Comparison of ENCODE assay signal across 21 cellular contexts in genomic region chr17:82967268-82968032, GRCh38.
DNase-seq lines count a peak whose midpoint lies in the region; ATAC-seq, FAIRE-seq and TF ChIP-seq lines count a peak whose summit lies in the region.
"Had no signal": no experiment of that assay in that cellular context is flagged by ENCODE, and none has a peak within 500 bp of the region (broad histone marks: within the 10 kb centered on the region; RNA-seq: fewer than 3 reads in every experiment).

No MANE protein-coding gene starts in this region.

- DNase-seq in activated T-cell treated with anti-CD3 and anti-CD28 coated beads, Interleukin-2, amount 50 U/mL, for 1 hour = peak; percentile 10
- DNase-seq in activated T-cell treated with anti-CD3 and anti-CD28 coated beads, Interleukin-2, amount 50 U/mL, for 72 hours = no peak
- DNase-seq in GM12878 (ENCODE audit: low read depth, low spot score) (no peak), kidney (peak; percentile 41), NCI-H446 (lab: John Stamatoyannopoulos, UW) (no peak), NCI-H526 (lab: John Stamatoyannopoulos, UW) (no peak), SHP77 (lab: John Stamatoyannopoulos, UW) (no peak), DMS 273 (lab: John Stamatoyannopoulos, UW; ENCODE audit: unreplicated experiment) (no peak)
- DNase-seq: DMS 273 treated with DMSO at 0.1 percent for 48 hours, GF-D8, HFFc6, KG1, NCI-H1436 treated with DMSO at 0.1 percent for 48 hours, NCI-H2029 treated with DMSO at 0.1 percent for 48 hours, NCI-H510A, NCI-H82, Right ventricle myocardium superior had no signal

- H3K9me3 Mint-ChIP-seq in activated T-cell treated with anti-CD3 and anti-CD28 coated beads, Interleukin-2, amount 50 U/mL, for 72 hours = no peaks in the 10 kb centered on the region
- H3K9me3 Mint-ChIP-seq: HFFc6 had no signal

- CTCF ChIA-PET in GM12878 (lab: Yijun Ruan, JAX) = no interaction called here

- no peaks in the 10 kb centered on the region for H3K36me3 ChIP-seq in GM12878 (ENCODE audit: control insufficient read depth in 2 of 2, insufficient read depth in 2 of 2, low read length in 1 of 2)
- no peaks in the 10 kb centered on the region for H3K36me3 ChIP-seq in kidney (ENCODE audit: control insufficient read depth in 1 of 2, insufficient read depth in 2 of 2, low read length in 2 of 2)
- H3K36me3 ChIP-seq: Peyer's patch had no signal

- H3K27me3 Mint-ChIP-seq in activated T-cell treated with anti-CD3 and anti-CD28 coated beads, Interleukin-2, amount 50 U/mL, for 72 hours (ENCODE audit: low read depth) = no peaks in the 10 kb centered on the region

- BruUV-seq in GM12878 (replicated peaks; lab: Mats Ljungman, UMichigan) = no TSS peak

- intact Hi-C loops in GM12878 (cut with micrococcal nuclease; ENCODE audit: unreplicated experiment) = no loop called here
- intact Hi-C loops in kidney (cut with DNase I) = no loop called here

- TF ChIP-seq POLR2A in GM12878 (IDR thresholded peaks at IDR 0.05; ENCODE audit: low read depth, low read length) = no peak

- ATAC-seq in activated T-cell treated with anti-CD3 and anti-CD28 coated beads, Interleukin-2, amount 50 U/mL, for 72 hours (replicated peaks in 1 of 2) = no peak
- ATAC-seq in GM12878 = no peak
- ATAC-seq: HepG2 had no signal

- RAD21 ChIA-PET in GM12878 (lab: Charles Lee; ENCODE audit: unreplicated experiment) = no interaction called here

- H3K9ac ChIP-seq in GM12878 (ENCODE audit: control insufficient read depth, insufficient read depth, low read length) = no peak overlapping the region
- no peak overlapping the region for H3K9ac ChIP-seq in kidney (ENCODE audit: low read length in 2 of 2)

- H3K4me3 ChIP-seq in GM12878 (no peak overlapping the region), kidney (ENCODE audit: low read length in 2 of 2) (no peak overlapping the region)
- H3K4me3 ChIP-seq: Peyer's patch had no signal

- no peak overlapping the region for H3K4me3 Mint-ChIP-seq in activated T-cell treated with anti-CD3 and anti-CD28 coated beads, Interleukin-2, amount 50 U/mL, for 72 hours
- H3K4me3 Mint-ChIP-seq: HFFc6 had no signal

- H3K27ac ChIP-seq in GM12878 (ENCODE audit: control insufficient read depth, insufficient read depth) = no peak overlapping the region
- H3K27ac ChIP-seq in kidney (ENCODE audit: low read depth in 2 of 2, low read length in 2 of 2) = no peak overlapping the region
- H3K27ac ChIP-seq: 22Rv1, C4-2B, Peyer's patch had no signal

- H3K4me2 ChIP-seq in GM12878 (ENCODE audit: control insufficient read depth, insufficient read depth) = peak overlapping the region; percentile 22

- no peaks in the 10 kb centered on the region for H3K36me3 Mint-ChIP-seq in activated T-cell treated with anti-CD3 and anti-CD28 coated beads, Interleukin-2, amount 50 U/mL, for 72 hours (ENCODE audit: insufficient read depth in 2 of 2)

- WGBS in GM12878 (ENCODE audit: insufficient coverage, insufficient replicate concordance, low lambda C conversion rate, missing lambda C conversion rate) = 41% methylated on average over 18 of the region's 18 CpGs

- no peaks in the 10 kb centered on the region for H3K9me3 ChIP-seq in GM12878 (replicated peaks; ENCODE audit: control insufficient read depth, insufficient read depth, low read length)
- no peaks in the 10 kb centered on the region for H3K9me3 ChIP-seq in kidney (ENCODE audit: control insufficient read depth in 1 of 2, low read length in 2 of 2)
- H3K9me3 ChIP-seq: Peyer's patch had no signal

- H3K79me2 ChIP-seq in GM12878 (ENCODE audit: control insufficient read depth, insufficient read depth, low read length) = no peaks in the 10 kb centered on the region

- TF ChIP-seq CTCF in GM12878 (IDR thresholded peaks at IDR 0.05 in 2 of 3, conservative IDR thresholded peaks at IDR 0.05 in 1 of 3; ENCODE audit: control insufficient read depth in 2 of 3, extremely low read depth in 1 of 3, insufficient read depth in 1 of 3, low read depth in 3 of 3, low read length in 3 of 3) (no peak), kidney (IDR thresholded peaks at IDR 0.05; ENCODE audit: borderline replicate concordance, extremely low read depth, insufficient read depth) (no peak)

- SMC1A ChIA-PET in GM12878 (lab: Charles Lee; ENCODE audit: uncharacterized antibody, unreplicated experiment) = no interaction called here

- peaks cover 12% of the 10 kb centered on the region for H3K4me1 Mint-ChIP-seq in activated T-cell treated with anti-CD3 and anti-CD28 coated beads, Interleukin-2, amount 50 U/mL, for 72 hours (ENCODE audit: low read depth)

- no peak overlapping the region for H2AFZ ChIP-seq in GM12878 (ENCODE audit: control insufficient read depth, low read depth, low read length)

- in situ Hi-C loops in GM12878 (cut with MboI) = no loop called here

- H3K27ac Mint-ChIP-seq in activated T-cell treated with anti-CD3 and anti-CD28 coated beads, Interleukin-2, amount 50 U/mL, for 72 hours = no peak overlapping the region
- H3K27ac Mint-ChIP-seq: HFFc6 had no signal

- H3K27me3 ChIP-seq in GM12878 (replicated peaks in 1 of 2; ENCODE audit: control insufficient read depth in 2 of 2, insufficient read depth in 2 of 2, low read length in 1 of 2) = no peaks in the 10 kb centered on the region
- H3K27me3 ChIP-seq: Peyer's patch had no signal

- POLR2A ChIA-PET in GM12878 (lab: Charles Lee) = no interaction called here

- TF ChIP-seq RAD21 in GM12878 (IDR thresholded peaks at IDR 0.05; ENCODE audit: insufficient read depth, low read depth, low read length) = no peak

- no peaks in the 10 kb centered on the region for H4K20me1 ChIP-seq in GM12878 (ENCODE audit: control insufficient read depth, insufficient read depth)

- FAIRE-seq in GM12878 (lab: Jason Lieb, UNC) = no peak
- FAIRE-seq in kidney (lab: Jason Lieb, UNC) = no peak
- FAIRE-seq: HepG2 had no signal

- H3K4me1 ChIP-seq in GM12878 (ENCODE audit: control insufficient read depth, insufficient read depth, low read length) (peaks cover 27% of the 10 kb centered on the region), kidney (ENCODE audit: control insufficient read depth in 1 of 2, insufficient read depth in 1 of 2, low read depth in 1 of 2, low read length in 2 of 2) (peaks cover 0 to 4% of the 10 kb centered on the region in 2 donors)

- TF ChIP-seq EP300 in GM12878 (IDR thresholded peaks at IDR 0.05; ENCODE audit: borderline replicate concordance in 1 of 2, control insufficient read depth in 1 of 2, low read depth in 2 of 2, low read length in 2 of 2) = no peak

TF ChIP-seq in GM12878, 131 proteins besides CTCF, POLR2A, EP300 and RAD21:
- no peak for TF ChIP-seq MXI1 (IDR thresholded peaks at IDR 0.05; ENCODE audit: low read depth, low read length)
- TF ChIP-seq BMI1 (IDR thresholded peaks at IDR 0.05; ENCODE audit: borderline replicate concordance) = no peak

Comparison
In these comparisons a context has a peak if more than half of its experiments do, and no peak if none do; other contexts are left out.
1. DNase-seq: peak in activated T-cell treated with anti-CD3 and anti-CD28 coated beads, Interleukin-2, amount 50 U/mL, for 1 hour (single experiment) and kidney (single experiment); none in activated T-cell treated with anti-CD3 and anti-CD28 coated beads, Interleukin-2, amount 50 U/mL, for 72 hours (0 of 2), GM12878 (single experiment), NCI-H446 (0 of 2), NCI-H526 (0 of 2), SHP77 (0 of 2) and DMS 273 (single experiment).